In the genomic region with DNA sequence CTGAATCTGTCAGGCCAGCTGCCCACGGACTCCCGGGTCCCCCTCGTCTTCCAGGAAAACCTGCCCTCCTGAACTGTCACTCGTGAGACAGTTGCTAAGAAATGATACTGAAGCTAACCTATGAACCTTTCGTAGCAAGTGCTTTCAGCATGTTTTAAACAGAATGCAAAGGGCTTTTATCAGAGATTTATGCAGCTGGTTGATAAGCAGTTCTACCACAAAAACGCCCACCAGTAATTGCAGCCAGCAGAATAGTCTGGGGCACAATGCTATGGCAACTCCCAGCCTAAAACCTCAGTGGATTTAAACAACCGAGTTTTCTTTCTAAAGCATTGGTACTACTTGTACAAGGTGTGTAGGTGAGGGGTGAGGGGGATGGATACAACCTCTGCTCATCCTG, we compare ENCODE assay signal across 7 cellular contexts.
"Had no signal": no experiment of that assay in that cellular context is flagged by ENCODE, and none has a peak within 500 bp of the region (broad histone marks: within the 10 kb centered on the region; RNA-seq: fewer than 3 reads in every experiment).

No MANE protein-coding gene starts in this region.

- H3K4me3 Mint-ChIP-seq: IgD-negative memory B cell had no signal

- DNase-seq: IMR-90, KBM-7 had no signal

- H3K27ac ChIP-seq: HL-60 had no signal

- FAIRE-seq: HepG2, HTR-8/SVneo, K562 had no signal

- ATAC-seq: HepG2, K562 had no signal

- H3K4me1 Mint-ChIP-seq: IgD-negative memory B cell had no signal

- H3K4me3 ChIP-seq: K562 had no signal

- H3K36me3 Mint-ChIP-seq: IgD-negative memory B cell had no signal

- H3K27ac Mint-ChIP-seq: IgD-negative memory B cell had no signal

- H3K27me3 Mint-ChIP-seq: IgD-negative memory B cell had no signal
